In the genomic region with DNA sequence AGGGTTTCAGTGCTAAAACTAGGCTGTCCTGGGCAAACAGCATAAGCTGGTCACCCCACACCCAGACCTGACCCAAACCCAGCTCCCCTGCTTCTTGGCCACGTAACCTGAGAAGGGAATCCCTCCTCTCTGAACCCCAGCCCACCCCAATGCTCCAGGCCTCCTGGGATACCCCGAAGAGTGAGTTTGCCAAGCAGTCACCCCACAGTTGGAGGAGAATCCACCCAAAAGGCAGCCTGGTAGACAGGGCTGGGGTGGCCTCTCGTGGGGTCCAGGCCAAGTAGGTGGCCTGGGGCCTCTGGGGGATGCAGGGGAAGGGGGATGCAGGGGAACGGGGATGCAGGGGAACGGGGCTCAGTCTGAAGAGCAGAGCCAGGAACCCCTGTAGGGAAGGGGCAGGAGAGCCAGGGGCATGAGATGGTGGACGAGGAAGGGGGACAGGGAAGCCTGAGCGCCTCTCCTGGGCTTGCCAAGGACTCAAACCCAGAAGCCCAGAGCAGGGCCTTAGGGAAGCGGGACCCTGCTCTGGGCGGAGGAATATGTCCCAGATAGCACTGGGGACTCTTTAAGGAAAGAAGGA, we compare ENCODE assay signal across 10 cellular contexts. TPM values are rescaled to one million over a fixed set of nuclear protein-coding genes. Genes with fewer than 3 reads are reported as not detected.
A peak's percentile ranks its signal among the peaks of the same experiment; 100 is the strongest.
DNase-seq lines count a peak whose midpoint lies in the region; ATAC-seq, FAIRE-seq and TF ChIP-seq lines count a peak whose summit lies in the region.
"Had no signal": no experiment of that assay in that cellular context is flagged by ENCODE, and none has a peak within 500 bp of the region (broad histone marks: within the 10 kb centered on the region; RNA-seq: fewer than 3 reads in every experiment).

No MANE protein-coding gene starts in this region.

- DNase-seq in heart left ventricle (no peak), cardiac septum (ENCODE audit: low spot score) (no peak), K562 (ENCODE audit: extremely low read depth in 1 of 4, low spot score in 3 of 4) (no peak), naive B cell (no peak), uterus (no peak), left lung (no peak), NOMO-1 (lab: John Stamatoyannopoulos, UW; ENCODE audit: unreplicated experiment in 2 of 2) (no peak), SW480 (ENCODE audit: low spot score) (no peak)
- DNase-seq: NCI-H1930 had no signal

- H3K9me3 ChIP-seq in heart left ventricle (no peaks in the 10 kb centered on the region), K562 (replicated peaks; ENCODE audit: control insufficient read depth, insufficient read depth, low read depth, low read length) (no peaks in the 10 kb centered on the region), uterus (no peaks in the 10 kb centered on the region), left lung (no peaks in the 10 kb centered on the region)

- TF ChIP-seq CTCF in heart left ventricle (IDR thresholded peaks at IDR 0.05), result no peak
- TF ChIP-seq CTCF in K562 (IDR thresholded peaks at IDR 0.05 in 2 of 3, conservative IDR thresholded peaks at IDR 0.05 in 1 of 3; ENCODE audit: insufficient read depth in 2 of 3, low read depth in 1 of 3, low read length in 3 of 3), result no peak
- TF ChIP-seq CTCF in uterus (IDR thresholded peaks at IDR 0.05), result no peak
- no peak for TF ChIP-seq CTCF in left lung (IDR thresholded peaks at IDR 0.05)

- H3K27me3 Mint-ChIP-seq in naive B cell, result no peaks in the 10 kb centered on the region

- peaks cover 4% of the 10 kb centered on the region for H3K9me1 ChIP-seq in K562 (ENCODE audit: control insufficient read depth, insufficient read depth, low read length)

- CTCF ChIA-PET in K562 (lab: Yijun Ruan, JAX; ENCODE audit: low intra/inter-chr PET ratio), result no interaction called here

- intact Hi-C loops in heart left ventricle (cut with DNase I), result loop anchor here in 2 of 10 donors (2.0 to 5.0 kb wide), 2 partner anchors 26 to 43 kb away; a partner anchor contains a TSS
- intact Hi-C loops in cardiac septum (cut with DNase I), result no loop called here
- intact Hi-C loops in K562 (cut with micrococcal nuclease), result no loop called here
- intact Hi-C loops in uterus (cut with DNase I; ENCODE audit: low total_unique reads), result loop anchor here (10.0 kb wide), 1 partner anchor 530 kb away; a partner anchor contains a TSS
- intact Hi-C loops in left lung (cut with DNase I), result no loop called here

- H3K9me3 Mint-ChIP-seq in naive B cell, result peaks cover 0 to 2% (median 0%) of the 10 kb centered on the region in 7 donors

- H3K4me1 ChIP-seq in heart left ventricle (peaks cover 5 to 70% (median 48%) of the 10 kb centered on the region in 12 donors), K562 (replicated peaks in 1 of 2; ENCODE audit: control insufficient read depth in 2 of 2, insufficient read depth in 2 of 2, low read length in 2 of 2) (peaks cover 38 to 69% of the 10 kb centered on the region in 2 experiments), uterus (peaks cover 13 to 38% of the 10 kb centered on the region in 2 donors), left lung (peaks cover 21 to 52% of the 10 kb centered on the region in 2 donors)

- no peaks in the 10 kb centered on the region for H3K27me3 ChIP-seq in heart left ventricle
- no peaks in the 10 kb centered on the region for H3K27me3 ChIP-seq in K562 (ENCODE audit: control insufficient read depth in 2 of 2, insufficient read depth in 2 of 2, low read length in 2 of 2)
- H3K27me3 ChIP-seq in uterus, result no peaks in the 10 kb centered on the region
- H3K27me3 ChIP-seq in left lung, result no peaks in the 10 kb centered on the region
- H3K27me3 ChIP-seq: SJSA1 had no signal

- no TSS peak for BruUV-seq in K562 (replicated peaks; lab: Mats Ljungman, UMichigan)

- peak overlapping the region in 1 of 6 donors; percentile 91 for H3K27ac Mint-ChIP-seq in naive B cell

- in situ Hi-C loops in K562 (cut with MboI), result no loop called here

- H3K4me3 ChIP-seq in heart left ventricle (peak overlapping the region in 8 of 12 donors; percentile 13 to 98 (median 90)), K562 (peak overlapping the region; percentile 89; the same call in 1 of the 2 replicates), uterus (no peak overlapping the region), left lung (no peak overlapping the region)
- H3K4me3 ChIP-seq: SJSA1 had no signal

- no peak for FAIRE-seq in K562 (lab: Jason Lieb, UNC)

- H3K4me2 ChIP-seq in K562 (ENCODE audit: insufficient read depth, low read length), result peak overlapping the region; percentile 98

- no peak for TF ChIP-seq EP300 in K562 (IDR thresholded peaks at IDR 0.05; ENCODE audit: low read length)

- H3K79me2 ChIP-seq in K562 (ENCODE audit: control insufficient read depth, insufficient read depth, low read length), result peaks cover 64% of the 10 kb centered on the region

- H3K36me3 ChIP-seq in heart left ventricle (peaks cover 0 to 21% (median 13%) of the 10 kb centered on the region in 9 donors), K562 (ENCODE audit: control insufficient read depth, insufficient read depth, low read length) (peaks cover 44% of the 10 kb centered on the region; the same call in 2 of the 3 replicates), uterus (no peaks in the 10 kb centered on the region), left lung (peaks cover 0 to 30% of the 10 kb centered on the region in 2 donors)

- H3K27ac ChIP-seq in heart left ventricle, result peak overlapping the region; percentile 90 to 99 (median 96)
- H3K27ac ChIP-seq in K562 (ENCODE audit: extremely low read depth, low read depth, low read length), result no peak overlapping the region
- peak overlapping the region; percentile 97 to 100 for H3K27ac ChIP-seq in uterus
- peak overlapping the region in 1 of 2 donors; percentile 4 for H3K27ac ChIP-seq in left lung
- H3K27ac ChIP-seq: SJSA1 had no signal

- TF ChIP-seq POLR2A in heart left ventricle (IDR thresholded peaks at IDR 0.05), result no peak
- no peak for TF ChIP-seq POLR2A in K562 (conservative IDR thresholded peaks at IDR 0.05)
- no peak for TF ChIP-seq POLR2A in uterus (IDR thresholded peaks at IDR 0.05)

- H3K36me3 Mint-ChIP-seq in naive B cell, result peaks cover 0 to 7% of the 10 kb centered on the region in 2 donors

- H3K4me3 Mint-ChIP-seq in naive B cell, result peak overlapping the region in 5 of 8 donors; percentile 25 to 95 (median 69)

- TF ChIP-seq RAD21 in K562 (CRISPR knock-in tag; conservative IDR thresholded peaks at IDR 0.05 in 1 of 2, IDR thresholded peaks at IDR 0.05 in 1 of 2), result no peak

- H3K4me1 Mint-ChIP-seq in naive B cell, result peaks cover 37 to 59% (median 44%) of the 10 kb centered on the region in 3 donors

- POLR2A ChIA-PET in K562 (lab: Yijun Ruan, JAX), result interaction anchor here (0.9 to 1.0 kb wide), 2 partner anchors 8 to 9 kb away, joined by 3 to 4 read pairs; no protein-coding TSS in a partner anchor

- H2AFZ ChIP-seq in K562 (ENCODE audit: low read depth, low read length), result no peak overlapping the region

- 72 to 80% (median 73%) methylated on average over 9 of the region's 9 CpGs for WGBS in heart left ventricle, 4 donors
- WGBS in K562 (ENCODE audit: insufficient coverage, low coverage, missing lambda C conversion rate), result 77% methylated on average over 5 of the region's 9 CpGs

- peak overlapping the region; percentile 26 to 98; a peak in 3 of 4 replicates for H3K9ac ChIP-seq in K562 (ENCODE audit: insufficient read depth in 1 of 2, low read depth in 2 of 2, low read length in 2 of 2)

- H4K20me1 ChIP-seq in K562 (replicated peaks; ENCODE audit: control insufficient read depth, insufficient read depth, low read length), result peaks cover 33% of the 10 kb centered on the region

- ATAC-seq in heart left ventricle (no peak), K562 (no peak), naive B cell (ENCODE audit: low read depth in 2 of 2) (no peak), left lung (no peak)

RNA-seq across cellular contexts. Expression of a gene that starts 2.8 kb away (rescaled TPM):
- total RNA-seq in heart left ventricle (100 to 1,000 TPM; 116 to 324 (median 209) TPM), cardiac septum (215 TPM), K562 (2014; rRNA removed) (93.5 and 119 TPM in 2 replicates), K562 (2014; rRNA removed; fragmentation: Illumina TruSeq; extraction: Trizol) (16.3 and 21.9 TPM in 2 replicates), K562 (2015; rRNA removed; fragmentation: Illumina TruSeq; extraction: Trizol) (54.1 and 54.3 TPM in 2 replicates), K562 (2021) (89.7 and 110 TPM in 2 replicates), uterus (100 to 1,000 TPM in 2 of 4 donors, 10 to 100 TPM in 2; 43.5 to 288 (median 116) TPM), left lung (100 to 1,000 TPM in 1 of 2 donors, 10 to 100 TPM in 1; 93.2 to 113 TPM)
- polyA plus RNA-seq in heart left ventricle (100 to 1,000 TPM; 230 to 264 TPM), K562 (2011; rRNA removed) (31.6 and 39.7 TPM in 2 replicates), K562 (2014; fragmentation: Illumina TruSeq; extraction: Trizol) (33.7 and 54.3 TPM in 2 replicates), K562 (2014; fragmentation: Nextera tagmentation; extraction: Ambion mirVana) (1 to 10 TPM; 1.8 to 2.7 TPM), K562 (2014; rRNA removed) (125 and 136 TPM in 2 replicates), naive B cell (ENCODE audit: low read depth in 6 of 6) (1 to 10 TPM; 1.0 to 8.1 (median 3.2) TPM)
- 103 and 282 TPM in 2 replicates for total RNA-seq in K562 (2011; cell fraction: chromatin; rRNA removed; ENCODE audit: low replicate concordance)
- total RNA-seq in K562 (2011; cell fraction: nucleolus; rRNA removed), result 185 and 189 TPM in 2 replicates
- total RNA-seq in K562 (2011; cell fraction: nucleoplasm; rRNA removed), result 126 and 131 TPM in 2 replicates
- polyA plus RNA-seq in K562 (2011; cell fraction: cytosol; rRNA removed), result 21.4 and 48.7 TPM in 2 replicates
- polyA plus RNA-seq in K562 (2011; cell fraction: nucleus; rRNA removed), result 238 and 450 TPM in 2 replicates
- 76.7 and 102 TPM in 2 replicates for polyA plus RNA-seq in K562 (2012)
- 5.9 and 7.7 TPM in 2 replicates for polyA minus RNA-seq in K562 (2011; rRNA and poly(A)+ RNA removed)
- polyA minus RNA-seq in K562 (2011; cell fraction: cytosol; rRNA and poly(A)+ RNA removed), result 15.9 and 20.8 TPM in 2 replicates
- 53.1 and 57.2 TPM in 2 replicates for polyA minus RNA-seq in K562 (2011; cell fraction: nucleus; rRNA and poly(A)+ RNA removed)

RNA-seq across cellular contexts. Expression of a gene that starts 34.4 kb away (rescaled TPM):
- 100 to 1,000 TPM in 3 of 9 donors, 10 to 100 TPM in 6; 18.7 to 192 (median 58.6) TPM for total RNA-seq in heart left ventricle
- polyA plus RNA-seq in heart left ventricle, result 100 to 1,000 TPM in 1 of 2 donors, 10 to 100 TPM in 1; 23.8 to 264 TPM
- 187 TPM for total RNA-seq in cardiac septum
- total RNA-seq in K562 (2011; cell fraction: chromatin; rRNA removed; ENCODE audit: low replicate concordance), result 33.1 and 49.0 TPM in 2 replicates
- 39.5 and 44.5 TPM in 2 replicates for total RNA-seq in K562 (2011; cell fraction: nucleolus; rRNA removed)
- 49.1 and 49.5 TPM in 2 replicates for total RNA-seq in K562 (2011; cell fraction: nucleoplasm; rRNA removed)
- total RNA-seq in K562 (2014; rRNA removed), result 366 and 390 TPM in 2 replicates
- total RNA-seq in K562 (2014; rRNA removed; fragmentation: Illumina TruSeq; extraction: Trizol), result 114 and 159 TPM in 2 replicates
- 244 and 252 TPM in 2 replicates for total RNA-seq in K562 (2015; rRNA removed; fragmentation: Illumina TruSeq; extraction: Trizol)
- 207 and 227 TPM in 2 replicates for total RNA-seq in K562 (2021)
- 177 and 189 TPM in 2 replicates for polyA plus RNA-seq in K562 (2011; rRNA removed)
- polyA plus RNA-seq in K562 (2011; cell fraction: cytosol; rRNA removed), result 173 and 189 TPM in 2 replicates
- 99.4 and 117 TPM in 2 replicates for polyA plus RNA-seq in K562 (2011; cell fraction: nucleus; rRNA removed)
- polyA plus RNA-seq in K562 (2012), result 276 and 308 TPM in 2 replicates
- polyA plus RNA-seq in K562 (2014; fragmentation: Illumina TruSeq; extraction: Trizol), result 224 and 227 TPM in 2 replicates
- 10 to 100 TPM; 31.8 to 43.6 TPM for polyA plus RNA-seq in K562 (2014; fragmentation: Nextera tagmentation; extraction: Ambion mirVana)
- polyA plus RNA-seq in K562 (2014; rRNA removed), result 324 and 325 TPM in 2 replicates
- polyA minus RNA-seq in K562 (2011; rRNA and poly(A)+ RNA removed), result 86.4 and 93.6 TPM in 2 replicates
- polyA minus RNA-seq in K562 (2011; cell fraction: cytosol; rRNA and poly(A)+ RNA removed), result 45.8 and 53.1 TPM in 2 replicates
- polyA minus RNA-seq in K562 (2011; cell fraction: nucleus; rRNA and poly(A)+ RNA removed), result 24.5 and 35.7 TPM in 2 replicates
- polyA plus RNA-seq in naive B cell (ENCODE audit: low read depth in 6 of 6), result not detected
- total RNA-seq in uterus, result 1 to 10 TPM in 2 of 4 donors, not detected in 2; 2.5 to 9.3 TPM
- total RNA-seq in left lung, result 1 to 10 TPM in 1 of 2 donors, not detected in 1; 1.6 TPM

RNA-seq across cellular contexts. Expression of a gene that starts 39.0 kb away (rescaled TPM):
- 10 to 100 TPM in 1 of 9 donors, 1 to 10 TPM in 5, under 1 TPM in 3; 0.44 to 25.5 (median 1.5) TPM for total RNA-seq in heart left ventricle
- polyA plus RNA-seq in heart left ventricle, result 1 to 10 TPM; 3.0 to 3.3 TPM
- total RNA-seq in cardiac septum, result 1.9 TPM
- total RNA-seq in K562 (2011; cell fraction: chromatin; rRNA removed; ENCODE audit: low replicate concordance), result 21.2 and 53.9 TPM in 2 replicates
- total RNA-seq in K562 (2011; cell fraction: nucleolus; rRNA removed), result 25.4 and 29.5 TPM in 2 replicates
- 24.6 and 30.8 TPM in 2 replicates for total RNA-seq in K562 (2011; cell fraction: nucleoplasm; rRNA removed)
- total RNA-seq in K562 (2014; rRNA removed), result 18.1 and 21.3 TPM in 2 replicates
- total RNA-seq in K562 (2014; rRNA removed; fragmentation: Illumina TruSeq; extraction: Trizol), result 6.8 and 8.0 TPM in 2 replicates
- total RNA-seq in K562 (2015; rRNA removed; fragmentation: Illumina TruSeq; extraction: Trizol), result 9.6 and 11.5 TPM in 2 replicates
- 17.3 and 18.9 TPM in 2 replicates for total RNA-seq in K562 (2021)
- 11.9 and 13.2 TPM in 2 replicates for polyA plus RNA-seq in K562 (2011; rRNA removed)
- polyA plus RNA-seq in K562 (2011; cell fraction: cytosol; rRNA removed), result 9.1 and 15.2 TPM in 2 replicates
- polyA plus RNA-seq in K562 (2011; cell fraction: nucleus; rRNA removed), result 39.1 and 62.6 TPM in 2 replicates
- 22.7 and 23.7 TPM in 2 replicates for polyA plus RNA-seq in K562 (2012)
- 13.5 and 14.0 TPM in 2 replicates for polyA plus RNA-seq in K562 (2014; fragmentation: Illumina TruSeq; extraction: Trizol)
- under 1 TPM; 0.35 to 0.59 TPM for polyA plus RNA-seq in K562 (2014; fragmentation: Nextera tagmentation; extraction: Ambion mirVana)
- 15.9 and 22.1 TPM in 2 replicates for polyA plus RNA-seq in K562 (2014; rRNA removed)
- 3.1 and 7.7 TPM in 2 replicates for polyA minus RNA-seq in K562 (2011; rRNA and poly(A)+ RNA removed)
- polyA minus RNA-seq in K562 (2011; cell fraction: cytosol; rRNA and poly(A)+ RNA removed), result 5.2 and 6.4 TPM in 2 replicates
- polyA minus RNA-seq in K562 (2011; cell fraction: nucleus; rRNA and poly(A)+ RNA removed), result 10.0 and 12.8 TPM in 2 replicates
- not detected for polyA plus RNA-seq in naive B cell (ENCODE audit: low read depth in 6 of 6)
- 10 to 100 TPM in 1 of 4 donors, 1 to 10 TPM in 2, not detected in 1; 4.2 to 22.4 (median 5.6) TPM for total RNA-seq in uterus
- 10 to 100 TPM; 21.2 to 37.5 TPM for total RNA-seq in left lung

RNA-seq across cellular contexts. Expression of a gene that starts 42.9 kb away (rescaled TPM):
- total RNA-seq in heart left ventricle (over 10,000 TPM in 3 of 9 donors, 1,000 to 10,000 TPM in 6; 1,912 to 14,347 (median 9,662) TPM), cardiac septum (7,865 TPM), K562 (2014; rRNA removed) (107 and 125 TPM in 2 replicates), K562 (2014; rRNA removed; fragmentation: Illumina TruSeq; extraction: Trizol) (22.0 and 26.5 TPM in 2 replicates), K562 (2015; rRNA removed; fragmentation: Illumina TruSeq; extraction: Trizol) (74.2 and 76.5 TPM in 2 replicates), K562 (2021) (53.7 and 63.3 TPM in 2 replicates), uterus (1 to 10 TPM in 1 of 4 donors, under 1 TPM in 1, not detected in 2; 0.55 to 3.3 TPM), left lung (1 to 10 TPM; 1.2 to 1.6 TPM)
- polyA plus RNA-seq in heart left ventricle (over 10,000 TPM in 1 of 2 donors, 1,000 to 10,000 TPM in 1; 3,704 to 34,502 TPM), K562 (2011; rRNA removed) (28.1 and 33.8 TPM in 2 replicates), K562 (2014; fragmentation: Illumina TruSeq; extraction: Trizol) (42.0 and 55.7 TPM in 2 replicates), K562 (2014; fragmentation: Nextera tagmentation; extraction: Ambion mirVana) (10 to 100 TPM in 1 of 2 experiments, 1 to 10 TPM in 1; 4.7 to 17.2 TPM), K562 (2014; rRNA removed) (143 and 158 TPM in 2 replicates), naive B cell (ENCODE audit: low read depth in 6 of 6) (not detected)
- total RNA-seq in K562 (2011; cell fraction: chromatin; rRNA removed; ENCODE audit: low replicate concordance), result 25.9 and 44.0 TPM in 2 replicates
- 23.2 and 24.3 TPM in 2 replicates for total RNA-seq in K562 (2011; cell fraction: nucleolus; rRNA removed)
- total RNA-seq in K562 (2011; cell fraction: nucleoplasm; rRNA removed), result 27.0 and 36.9 TPM in 2 replicates
- polyA plus RNA-seq in K562 (2011; cell fraction: cytosol; rRNA removed), result 41.8 and 52.3 TPM in 2 replicates
- 61.1 and 64.7 TPM in 2 replicates for polyA plus RNA-seq in K562 (2011; cell fraction: nucleus; rRNA removed)
- 58.4 and 68.8 TPM in 2 replicates for polyA plus RNA-seq in K562 (2012)
- 6.4 and 7.0 TPM in 2 replicates for polyA minus RNA-seq in K562 (2011; rRNA and poly(A)+ RNA removed)
- 7.1 and 13.3 TPM in 2 replicates for polyA minus RNA-seq in K562 (2011; cell fraction: cytosol; rRNA and poly(A)+ RNA removed)
- polyA minus RNA-seq in K562 (2011; cell fraction: nucleus; rRNA and poly(A)+ RNA removed), result 10.6 and 16.3 TPM in 2 replicates
- total RNA-seq: SJSA1 had no signal

RNA-seq across cellular contexts. Expression of a gene that starts 51.7 kb away (rescaled TPM):
- total RNA-seq in heart left ventricle (10 to 100 TPM; 29.3 to 60.7 (median 43.0) TPM), cardiac septum (43.4 TPM), K562 (2014; rRNA removed) (63.2 and 78.7 TPM in 2 replicates), K562 (2014; rRNA removed; fragmentation: Illumina TruSeq; extraction: Trizol) (25.8 and 29.2 TPM in 2 replicates), K562 (2015; rRNA removed; fragmentation: Illumina TruSeq; extraction: Trizol) (41.9 and 43.3 TPM in 2 replicates), K562 (2021) (65.7 and 70.3 TPM in 2 replicates), uterus (10 to 100 TPM in 3 of 4 donors, 1 to 10 TPM in 1; 2.6 to 48.7 (median 17.1) TPM), left lung (10 to 100 TPM; 24.2 to 38.0 TPM)
- polyA plus RNA-seq in heart left ventricle (10 to 100 TPM; 34.6 to 37.9 TPM), K562 (2011; rRNA removed) (23.3 and 28.6 TPM in 2 replicates), K562 (2014; fragmentation: Illumina TruSeq; extraction: Trizol) (39.5 and 44.9 TPM in 2 replicates), K562 (2014; fragmentation: Nextera tagmentation; extraction: Ambion mirVana) (1 to 10 TPM; 7.5 to 9.8 TPM), K562 (2014; rRNA removed) (51.2 and 53.8 TPM in 2 replicates), naive B cell (ENCODE audit: low read depth in 6 of 6) (10 to 100 TPM in 1 of 6 donors, 1 to 10 TPM in 5; 2.7 to 20.4 (median 8.4) TPM)
- total RNA-seq in K562 (2011; cell fraction: chromatin; rRNA removed; ENCODE audit: low replicate concordance), result 86.2 and 226 TPM in 2 replicates
- 132 and 156 TPM in 2 replicates for total RNA-seq in K562 (2011; cell fraction: nucleolus; rRNA removed)
- 101 and 114 TPM in 2 replicates for total RNA-seq in K562 (2011; cell fraction: nucleoplasm; rRNA removed)
- polyA plus RNA-seq in K562 (2011; cell fraction: cytosol; rRNA removed), result 19.8 and 50.7 TPM in 2 replicates
- polyA plus RNA-seq in K562 (2011; cell fraction: nucleus; rRNA removed), result 75.3 and 114 TPM in 2 replicates
- polyA plus RNA-seq in K562 (2012), result 36.1 and 51.9 TPM in 2 replicates
- 19.9 and 43.3 TPM in 2 replicates for polyA minus RNA-seq in K562 (2011; rRNA and poly(A)+ RNA removed)
- 18.3 and 33.0 TPM in 2 replicates for polyA minus RNA-seq in K562 (2011; cell fraction: cytosol; rRNA and poly(A)+ RNA removed)
- 32.5 and 38.9 TPM in 2 replicates for polyA minus RNA-seq in K562 (2011; cell fraction: nucleus; rRNA and poly(A)+ RNA removed)

Comparison
In these comparisons a context has a peak if more than half of its experiments do, and no peak if none do; other contexts are left out.
1. H3K4me3 ChIP-seq: peak in heart left ventricle (8 of 12) and K562 (single experiment); none in uterus (0 of 2) and left lung (0 of 2).